1 cellular context compared by ENCODE assay signal in the genomic region with DNA sequence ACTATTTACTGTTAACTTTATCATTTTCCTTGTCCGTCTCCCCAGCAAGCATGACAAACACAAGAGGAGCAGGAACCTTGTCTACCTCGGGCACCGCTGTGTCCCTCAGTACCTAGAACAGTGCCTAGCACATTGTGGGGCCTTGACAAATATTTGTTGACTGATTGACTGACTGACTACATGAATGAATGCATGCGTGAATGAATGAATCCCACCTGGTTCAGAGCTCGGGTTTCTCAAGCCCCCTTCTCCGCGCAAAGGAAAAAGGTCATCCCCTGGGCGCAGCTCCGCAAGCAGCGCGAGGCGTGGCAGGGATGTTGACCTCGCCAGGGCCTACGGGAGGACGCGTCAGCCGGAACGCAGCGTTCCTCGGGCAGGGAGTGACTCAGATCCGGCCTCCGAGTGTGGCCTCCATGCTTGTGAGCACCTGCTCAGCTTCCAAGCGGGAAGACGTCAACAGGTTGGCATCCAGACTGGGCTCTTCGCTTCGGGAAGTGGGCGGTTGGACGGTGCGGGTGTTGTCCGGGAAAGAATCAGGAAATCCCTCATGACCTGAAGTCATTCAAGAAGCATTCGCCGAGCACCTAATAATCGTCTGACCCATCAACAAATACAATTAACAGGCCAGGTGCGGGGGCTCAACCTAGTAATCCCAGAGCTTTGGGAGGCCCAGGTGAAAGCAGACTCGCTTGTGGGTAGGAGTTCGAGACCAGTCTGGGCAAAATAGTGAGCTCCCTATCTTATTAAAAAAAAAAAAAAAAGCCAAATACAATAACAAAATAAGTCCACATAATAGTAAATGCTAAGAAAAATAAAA.
TF ChIP-seq lines count a peak whose summit lies in the region.

No MANE protein-coding gene starts in this region.

TF ChIP-seq in HepG2, 621 proteins besides CTCF, POLR2A, EP300 and RAD21 (continued from another document and continues in another):
- 0 out of 2 replicates have a peak, but pooled peaks have one; percentile 38 for TF ChIP-seq ZNF567 (CRISPR knock-in tag; IDR thresholded peaks at IDR 0.05; ENCODE audit: borderline replicate concordance)
- TF ChIP-seq MAFK (conservative IDR thresholded peaks at IDR 0.05 in 1 of 2, IDR thresholded peaks at IDR 0.05 in 1 of 2; ENCODE audit: low read length in 2 of 2) = no peak
- peak; percentile 20 for TF ChIP-seq FOXC1 (CRISPR knock-in tag; IDR thresholded peaks at IDR 0.05; ENCODE audit: borderline replicate concordance)
- TF ChIP-seq, protein P1, sequence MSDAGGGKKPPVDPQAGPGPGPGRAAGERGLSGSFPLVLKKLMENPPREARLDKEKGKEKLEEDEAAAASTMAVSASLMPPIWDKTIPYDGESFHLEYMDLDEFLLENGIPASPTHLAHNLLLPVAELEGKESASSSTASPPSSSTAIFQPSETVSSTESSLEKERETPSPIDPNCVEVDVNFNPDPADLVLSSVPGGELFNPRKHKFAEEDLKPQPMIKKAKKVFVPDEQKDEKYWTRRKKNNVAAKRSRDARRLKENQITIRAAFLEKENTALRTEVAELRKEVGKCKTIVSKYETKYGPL (CRISPR knock-in tag; IDR thresholded peaks at IDR 0.05) = no peak
- no peak for TF ChIP-seq ZNF44 (CRISPR knock-in tag; IDR thresholded peaks at IDR 0.05)
- no peak for TF ChIP-seq ZNF773 (CRISPR knock-in tag; IDR thresholded peaks at IDR 0.05; ENCODE audit: borderline replicate concordance)
- no peak for TF ChIP-seq ZNF468 (CRISPR knock-in tag; IDR thresholded peaks at IDR 0.05)
- 0 out of 2 replicates have a peak, but pooled peaks have one; percentile 14 for TF ChIP-seq ARNT2 (CRISPR knock-in tag; IDR thresholded peaks at IDR 0.05; ENCODE audit: low read depth)
- TF ChIP-seq HNF4G (IDR thresholded peaks at IDR 0.05; ENCODE audit: borderline replicate concordance, low read depth, low read length) = no peak
- TF ChIP-seq HNF4G (CRISPR knock-in tag; IDR thresholded peaks at IDR 0.05; ENCODE audit: borderline replicate concordance, low read depth) = 0 out of 2 replicates have a peak, but pooled peaks have one; percentile 25
- no peak for TF ChIP-seq PHB2 (IDR thresholded peaks at IDR 0.05; ENCODE audit: partially characterized antibody)
- no peak; the same call in 1 of the 2 replicates for TF ChIP-seq ZNF878 (CRISPR knock-in tag; IDR thresholded peaks at IDR 0.05)
- no peak for TF ChIP-seq ZSCAN22 (CRISPR knock-in tag; IDR thresholded peaks at IDR 0.05)
- no peak for TF ChIP-seq JUN (CRISPR knock-in tag; IDR thresholded peaks at IDR 0.05)
- peak; percentile 6; the same call in 1 of the 2 replicates for TF ChIP-seq YEATS4 (CRISPR knock-in tag; IDR thresholded peaks at IDR 0.05; ENCODE audit: borderline replicate concordance)
- TF ChIP-seq ZNF746 (CRISPR knock-in tag; IDR thresholded peaks at IDR 0.05) = peak; percentile 50; the same call in 1 of the 2 replicates
- TF ChIP-seq, protein P2, sequence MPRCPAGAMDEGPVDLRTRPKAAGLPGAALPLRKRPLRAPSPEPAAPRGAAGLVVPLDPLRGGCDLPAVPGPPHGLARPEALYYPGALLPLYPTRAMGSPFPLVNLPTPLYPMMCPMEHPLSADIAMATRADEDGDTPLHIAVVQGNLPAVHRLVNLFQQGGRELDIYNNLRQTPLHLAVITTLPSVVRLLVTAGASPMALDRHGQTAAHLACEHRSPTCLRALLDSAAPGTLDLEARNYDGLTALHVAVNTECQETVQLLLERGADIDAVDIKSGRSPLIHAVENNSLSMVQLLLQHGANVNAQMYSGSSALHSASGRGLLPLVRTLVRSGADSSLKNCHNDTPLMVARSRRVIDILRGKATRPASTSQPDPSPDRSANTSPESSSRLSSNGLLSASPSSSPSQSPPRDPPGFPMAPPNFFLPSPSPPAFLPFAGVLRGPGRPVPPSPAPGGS (CRISPR knock-in tag; IDR thresholded peaks at IDR 0.05) = no peak; the same call in 1 of the 2 replicates
- no peak for TF ChIP-seq MAZ (IDR thresholded peaks at IDR 0.05; ENCODE audit: borderline replicate concordance, low read depth, low read length)
- no peak for TF ChIP-seq MAZ (CRISPR knock-in tag; IDR thresholded peaks at IDR 0.05; ENCODE audit: low read depth)
- TF ChIP-seq ZBTB38 (CRISPR knock-in tag; IDR thresholded peaks at IDR 0.05) = peak; percentile 96
- TF ChIP-seq, protein P3, sequence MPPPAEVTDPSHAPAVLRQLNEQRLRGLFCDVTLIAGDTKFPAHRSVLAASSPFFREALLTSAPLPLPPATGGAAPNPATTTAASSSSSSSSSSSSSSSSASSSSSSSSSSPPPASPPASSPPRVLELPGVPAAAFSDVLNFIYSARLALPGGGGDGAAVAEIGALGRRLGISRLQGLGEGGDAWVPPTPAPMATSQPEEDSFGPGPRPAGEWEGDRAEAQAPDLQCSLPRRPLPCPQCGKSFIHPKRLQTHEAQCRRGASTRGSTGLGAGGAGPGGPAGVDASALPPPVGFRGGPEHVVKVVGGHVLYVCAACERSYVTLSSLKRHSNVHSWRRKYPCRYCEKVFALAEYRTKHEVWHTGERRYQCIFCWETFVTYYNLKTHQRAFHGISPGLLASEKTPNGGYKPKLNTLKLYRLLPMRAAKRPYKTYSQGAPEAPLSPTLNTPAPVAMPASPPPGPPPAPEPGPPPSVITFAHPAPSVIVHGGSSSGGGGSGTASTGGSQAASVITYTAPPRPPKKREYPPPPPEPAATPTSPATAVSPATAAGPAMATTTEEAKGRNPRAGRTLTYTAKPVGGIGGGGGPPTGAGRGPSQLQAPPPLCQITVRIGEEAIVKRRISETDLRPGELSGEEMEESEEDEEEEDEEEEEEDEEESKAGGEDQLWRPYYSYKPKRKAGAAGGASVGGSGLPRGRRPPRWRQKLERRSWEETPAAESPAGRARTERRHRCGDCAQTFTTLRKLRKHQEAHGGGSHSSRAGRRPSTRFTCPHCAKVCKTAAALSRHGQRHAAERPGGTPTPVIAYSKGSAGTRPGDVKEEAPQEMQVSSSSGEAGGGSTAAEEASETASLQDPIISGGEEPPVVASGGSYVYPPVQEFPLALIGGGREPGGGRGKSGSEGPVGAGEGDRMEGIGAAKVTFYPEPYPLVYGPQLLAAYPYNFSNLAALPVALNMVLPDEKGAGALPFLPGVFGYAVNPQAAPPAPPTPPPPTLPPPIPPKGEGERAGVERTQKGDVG (CRISPR knock-in tag; IDR thresholded peaks at IDR 0.05; ENCODE audit: borderline replicate concordance) = peak; percentile 49; the same call in 1 of the 2 replicates
- no peak for TF ChIP-seq MAF1 (CRISPR knock-in tag; IDR thresholded peaks at IDR 0.05; ENCODE audit: borderline replicate concordance)
- TF ChIP-seq, protein P4, sequence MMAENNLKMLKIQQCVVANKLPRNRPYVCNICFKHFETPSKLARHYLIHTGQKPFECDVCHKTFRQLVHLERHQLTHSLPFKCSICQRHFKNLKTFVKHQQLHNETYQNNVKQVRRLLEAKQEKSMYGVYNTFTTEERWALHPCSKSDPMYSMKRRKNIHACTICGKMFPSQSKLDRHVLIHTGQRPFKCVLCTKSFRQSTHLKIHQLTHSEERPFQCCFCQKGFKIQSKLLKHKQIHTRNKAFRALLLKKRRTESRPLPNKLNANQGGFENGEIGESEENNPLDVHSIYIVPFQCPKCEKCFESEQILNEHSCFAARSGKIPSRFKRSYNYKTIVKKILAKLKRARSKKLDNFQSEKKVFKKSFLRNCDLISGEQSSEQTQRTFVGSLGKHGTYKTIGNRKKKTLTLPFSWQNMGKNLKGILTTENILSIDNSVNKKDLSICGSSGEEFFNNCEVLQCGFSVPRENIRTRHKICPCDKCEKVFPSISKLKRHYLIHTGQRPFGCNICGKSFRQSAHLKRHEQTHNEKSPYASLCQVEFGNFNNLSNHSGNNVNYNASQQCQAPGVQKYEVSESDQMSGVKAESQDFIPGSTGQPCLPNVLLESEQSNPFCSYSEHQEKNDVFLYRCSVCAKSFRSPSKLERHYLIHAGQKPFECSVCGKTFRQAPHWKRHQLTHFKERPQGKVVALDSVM (CRISPR knock-in tag; IDR thresholded peaks at IDR 0.05) = 0 out of 2 replicates have a peak, but pooled peaks have one; percentile 33
- peak; percentile 98 for TF ChIP-seq ZNF3 (CRISPR knock-in tag; IDR thresholded peaks at IDR 0.05)
- TF ChIP-seq, protein P5, sequence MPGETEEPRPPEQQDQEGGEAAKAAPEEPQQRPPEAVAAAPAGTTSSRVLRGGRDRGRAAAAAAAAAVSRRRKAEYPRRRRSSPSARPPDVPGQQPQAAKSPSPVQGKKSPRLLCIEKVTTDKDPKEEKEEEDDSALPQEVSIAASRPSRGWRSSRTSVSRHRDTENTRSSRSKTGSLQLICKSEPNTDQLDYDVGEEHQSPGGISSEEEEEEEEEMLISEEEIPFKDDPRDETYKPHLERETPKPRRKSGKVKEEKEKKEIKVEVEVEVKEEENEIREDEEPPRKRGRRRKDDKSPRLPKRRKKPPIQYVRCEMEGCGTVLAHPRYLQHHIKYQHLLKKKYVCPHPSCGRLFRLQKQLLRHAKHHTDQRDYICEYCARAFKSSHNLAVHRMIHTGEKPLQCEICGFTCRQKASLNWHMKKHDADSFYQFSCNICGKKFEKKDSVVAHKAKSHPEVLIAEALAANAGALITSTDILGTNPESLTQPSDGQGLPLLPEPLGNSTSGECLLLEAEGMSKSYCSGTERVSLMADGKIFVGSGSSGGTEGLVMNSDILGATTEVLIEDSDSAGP (CRISPR knock-in tag; IDR thresholded peaks at IDR 0.05; ENCODE audit: borderline replicate concordance) = peak; percentile 57; the same call in 1 of the 2 replicates
- no peak for TF ChIP-seq ZFP82 (CRISPR knock-in tag; IDR thresholded peaks at IDR 0.05; ENCODE audit: borderline replicate concordance)
- TF ChIP-seq, protein P6, sequence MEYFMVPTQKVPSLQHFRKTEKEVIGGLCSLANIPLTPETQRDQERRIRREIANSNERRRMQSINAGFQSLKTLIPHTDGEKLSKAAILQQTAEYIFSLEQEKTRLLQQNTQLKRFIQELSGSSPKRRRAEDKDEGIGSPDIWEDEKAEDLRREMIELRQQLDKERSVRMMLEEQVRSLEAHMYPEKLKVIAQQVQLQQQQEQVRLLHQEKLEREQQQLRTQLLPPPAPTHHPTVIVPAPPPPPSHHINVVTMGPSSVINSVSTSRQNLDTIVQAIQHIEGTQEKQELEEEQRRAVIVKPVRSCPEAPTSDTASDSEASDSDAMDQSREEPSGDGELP (IDR thresholded peaks at IDR 0.05; ENCODE audit: borderline replicate concordance, low read depth) = no peak
- 0 out of 2 replicates have a peak, but pooled peaks have one; percentile 10 for TF ChIP-seq CBFB (CRISPR knock-in tag; IDR thresholded peaks at IDR 0.05)
- TF ChIP-seq ZNF501 (CRISPR knock-in tag; IDR thresholded peaks at IDR 0.05) = 0 out of 2 replicates have a peak, but pooled peaks have one; percentile 30
- no peak for TF ChIP-seq ZBTB7A (CRISPR knock-in tag; IDR thresholded peaks at IDR 0.05)
- no peak for TF ChIP-seq ARHGAP35 (CRISPR knock-in tag; IDR thresholded peaks at IDR 0.05; ENCODE audit: borderline replicate concordance)
- TF ChIP-seq LCORL (IDR thresholded peaks at IDR 0.05) = no peak
- TF ChIP-seq LCORL (CRISPR knock-in tag; IDR thresholded peaks at IDR 0.05) = no peak; the same call in 1 of the 2 replicates
- TF ChIP-seq CBX5 (CRISPR knock-in tag; IDR thresholded peaks at IDR 0.05; ENCODE audit: borderline replicate concordance) = no peak
- TF ChIP-seq, protein P7, sequence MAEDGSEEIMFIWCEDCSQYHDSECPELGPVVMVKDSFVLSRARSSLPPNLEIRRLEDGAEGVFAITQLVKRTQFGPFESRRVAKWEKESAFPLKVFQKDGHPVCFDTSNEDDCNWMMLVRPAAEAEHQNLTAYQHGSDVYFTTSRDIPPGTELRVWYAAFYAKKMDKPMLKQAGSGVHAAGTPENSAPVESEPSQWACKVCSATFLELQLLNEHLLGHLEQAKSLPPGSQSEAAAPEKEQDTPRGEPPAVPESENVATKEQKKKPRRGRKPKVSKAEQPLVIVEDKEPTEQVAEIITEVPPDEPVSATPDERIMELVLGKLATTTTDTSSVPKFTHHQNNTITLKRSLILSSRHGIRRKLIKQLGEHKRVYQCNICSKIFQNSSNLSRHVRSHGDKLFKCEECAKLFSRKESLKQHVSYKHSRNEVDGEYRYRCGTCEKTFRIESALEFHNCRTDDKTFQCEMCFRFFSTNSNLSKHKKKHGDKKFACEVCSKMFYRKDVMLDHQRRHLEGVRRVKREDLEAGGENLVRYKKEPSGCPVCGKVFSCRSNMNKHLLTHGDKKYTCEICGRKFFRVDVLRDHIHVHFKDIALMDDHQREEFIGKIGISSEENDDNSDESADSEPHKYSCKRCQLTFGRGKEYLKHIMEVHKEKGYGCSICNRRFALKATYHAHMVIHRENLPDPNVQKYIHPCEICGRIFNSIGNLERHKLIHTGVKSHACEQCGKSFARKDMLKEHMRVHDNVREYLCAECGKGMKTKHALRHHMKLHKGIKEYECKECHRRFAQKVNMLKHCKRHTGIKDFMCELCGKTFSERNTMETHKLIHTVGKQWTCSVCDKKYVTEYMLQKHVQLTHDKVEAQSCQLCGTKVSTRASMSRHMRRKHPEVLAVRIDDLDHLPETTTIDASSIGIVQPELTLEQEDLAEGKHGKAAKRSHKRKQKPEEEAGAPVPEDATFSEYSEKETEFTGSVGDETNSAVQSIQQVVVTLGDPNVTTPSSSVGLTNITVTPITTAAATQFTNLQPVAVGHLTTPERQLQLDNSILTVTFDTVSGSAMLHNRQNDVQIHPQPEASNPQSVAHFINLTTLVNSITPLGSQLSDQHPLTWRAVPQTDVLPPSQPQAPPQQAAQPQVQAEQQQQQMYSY (CRISPR knock-in tag; IDR thresholded peaks at IDR 0.05) = 0 out of 2 replicates have a peak, but pooled peaks have one; percentile 12
- TF ChIP-seq, protein P8, sequence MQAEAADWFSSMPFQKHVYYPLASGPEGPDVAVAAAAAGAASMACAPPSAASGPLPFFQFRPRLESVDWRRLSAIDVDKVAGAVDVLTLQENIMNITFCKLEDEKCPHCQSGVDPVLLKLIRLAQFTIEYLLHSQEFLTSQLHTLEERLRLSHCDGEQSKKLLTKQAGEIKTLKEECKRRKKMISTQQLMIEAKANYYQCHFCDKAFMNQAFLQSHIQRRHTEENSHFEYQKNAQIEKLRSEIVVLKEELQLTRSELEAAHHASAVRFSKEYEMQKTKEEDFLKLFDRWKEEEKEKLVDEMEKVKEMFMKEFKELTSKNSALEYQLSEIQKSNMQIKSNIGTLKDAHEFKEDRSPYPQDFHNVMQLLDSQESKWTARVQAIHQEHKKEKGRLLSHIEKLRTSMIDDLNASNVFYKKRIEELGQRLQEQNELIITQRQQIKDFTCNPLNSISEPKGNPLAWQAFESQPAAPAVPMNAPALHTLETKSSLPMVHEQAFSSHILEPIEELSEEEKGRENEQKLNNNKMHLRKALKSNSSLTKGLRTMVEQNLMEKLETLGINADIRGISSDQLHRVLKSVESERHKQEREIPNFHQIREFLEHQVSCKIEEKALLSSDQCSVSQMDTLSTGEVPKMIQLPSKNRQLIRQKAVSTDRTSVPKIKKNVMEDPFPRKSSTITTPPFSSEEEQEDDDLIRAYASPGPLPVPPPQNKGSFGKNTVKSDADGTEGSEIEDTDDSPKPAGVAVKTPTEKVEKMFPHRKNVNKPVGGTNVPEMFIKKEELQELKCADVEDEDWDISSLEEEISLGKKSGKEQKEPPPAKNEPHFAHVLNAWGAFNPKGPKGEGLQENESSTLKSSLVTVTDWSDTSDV (CRISPR knock-in tag; IDR thresholded peaks at IDR 0.05) = 0 out of 2 replicates have a peak, but pooled peaks have one; percentile 39
- TF ChIP-seq NR2C2 (CRISPR knock-in tag; IDR thresholded peaks at IDR 0.05; ENCODE audit: borderline replicate concordance) = 0 out of 2 replicates have a peak, but pooled peaks have one; percentile 19
- no peak for TF ChIP-seq ZNF772 (CRISPR knock-in tag; IDR thresholded peaks at IDR 0.05)
